In the genomic region with DNA sequence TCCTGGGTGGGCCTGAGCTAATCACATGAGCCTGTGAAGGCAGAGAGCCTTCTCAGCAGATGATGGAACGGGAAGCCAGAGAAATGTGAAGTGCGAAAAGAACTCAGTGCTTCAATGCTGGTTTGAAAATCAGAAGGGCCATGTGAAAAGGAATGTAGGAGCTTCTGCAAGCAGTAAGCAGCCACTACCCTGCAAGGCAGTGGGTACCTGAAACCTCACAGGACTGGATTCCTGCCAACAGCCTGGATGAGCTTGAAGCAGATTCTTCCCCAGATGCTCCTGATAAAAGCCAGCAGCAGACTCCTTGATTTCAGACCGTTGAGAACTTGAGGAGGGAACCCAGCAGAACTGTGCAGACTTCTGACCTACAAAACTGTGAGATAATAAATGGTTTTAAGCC, we compare ENCODE assay signal across 15 cellular contexts.
DNase-seq lines count a peak whose midpoint lies in the region; ATAC-seq and TF ChIP-seq lines count a peak whose summit lies in the region.
"Had no signal": no experiment of that assay in that cellular context is flagged by ENCODE, and none has a peak within 500 bp of the region (broad histone marks: within the 10 kb centered on the region; RNA-seq: fewer than 3 reads in every experiment).

No MANE protein-coding gene starts in this region.

- no peak overlapping the region for H2BK12ac ChIP-seq in mesenchymal stem cell (ENCODE audit: low read length in 2 of 2)

- H3K27me3 ChIP-seq in heart left ventricle (no peaks in the 10 kb centered on the region), SK-N-SH (ENCODE audit: insufficient read depth) (no peaks in the 10 kb centered on the region), mesenchymal stem cell (ENCODE audit: control insufficient read depth in 1 of 2, insufficient read depth in 1 of 2, low read length in 2 of 2) (no peaks in the 10 kb centered on the region), uterus (no peaks in the 10 kb centered on the region)
- H3K27me3 ChIP-seq: neutrophil, tibial nerve had no signal

- ATAC-seq in heart left ventricle (no peak), left ventricle myocardium superior (no peak), HG03571 (IDR thresholded peaks at IDR 0.05; ENCODE audit: unreplicated experiment) (no peak), HG02973 (IDR thresholded peaks at IDR 0.05; ENCODE audit: unreplicated experiment) (no peak)
- ATAC-seq: esophagus mucosa had no signal

- no peak overlapping the region for H3K4ac ChIP-seq in mesenchymal stem cell (ENCODE audit: low read depth in 1 of 2, low read length in 2 of 2)

- TF ChIP-seq EP300 in SK-N-SH (IDR thresholded peaks at IDR 0.05; ENCODE audit: borderline replicate concordance in 1 of 2, low read depth in 1 of 2, low read length in 1 of 2) = no peak

- H3K14ac ChIP-seq in mesenchymal stem cell (ENCODE audit: low read length in 2 of 2) = no peak overlapping the region

- H3K4me2 ChIP-seq in SK-N-SH (no peak overlapping the region), mesenchymal stem cell (ENCODE audit: low read length, poor library complexity, severe bottlenecking) (no peak overlapping the region)

- H3K9ac ChIP-seq in SK-N-SH = no peak overlapping the region
- no peak overlapping the region for H3K9ac ChIP-seq in mesenchymal stem cell (ENCODE audit: low read length)

- H2BK15ac ChIP-seq in mesenchymal stem cell (ENCODE audit: low read depth, poor library complexity, severe bottlenecking) = no peak overlapping the region

- peak overlapping the region in 1 of 2 experiments; percentile 4 for H3K18ac ChIP-seq in mesenchymal stem cell (ENCODE audit: low read depth in 1 of 2, low read length in 2 of 2)

- H3K9me2 ChIP-seq in SK-N-SH = no peaks in the 10 kb centered on the region

- TF ChIP-seq POLR2A in heart left ventricle (IDR thresholded peaks at IDR 0.05) (no peak), uterus (IDR thresholded peaks at IDR 0.05) (no peak)

- POLR2A ChIA-PET in SK-N-SH (lab: Yijun Ruan, JAX) = no interaction called here

- H4K91ac ChIP-seq in mesenchymal stem cell (ENCODE audit: low read length) = no peak overlapping the region

- no peak overlapping the region for H2BK5ac ChIP-seq in mesenchymal stem cell (ENCODE audit: low read depth, low read length, poor library complexity, severe bottlenecking)

- CTCF ChIA-PET in SK-N-SH (lab: Yijun Ruan, JAX) = interaction anchor here (1.0 to 2.3 kb wide), 3 partner anchors 36 to 168 kb away, joined by 3 to 5 read pairs (median 3); no protein-coding TSS in a partner anchor

- H3K79me1 ChIP-seq in mesenchymal stem cell (replicated peaks; ENCODE audit: low read length, poor library complexity, severe bottlenecking) = no peaks in the 10 kb centered on the region

- H3K36me3 ChIP-seq in heart left ventricle (peaks cover 0 to 5% (median 0%) of the 10 kb centered on the region in 9 donors), SK-N-SH (replicated peaks in 1 of 2; ENCODE audit: control insufficient read depth in 1 of 2, insufficient read depth in 2 of 2, low read length in 1 of 2) (no peaks in the 10 kb centered on the region), mesenchymal stem cell (ENCODE audit: control insufficient read depth in 1 of 2, insufficient read depth in 2 of 2, low read depth in 1 of 2, low read length in 2 of 2) (no peaks in the 10 kb centered on the region), uterus (no peaks in the 10 kb centered on the region)
- H3K36me3 ChIP-seq: tibial nerve, WERI-Rb-1 had no signal

- TF ChIP-seq RAD21 in SK-N-SH (IDR thresholded peaks at IDR 0.05; ENCODE audit: low read length) = no peak

- intact Hi-C loops in heart left ventricle (cut with DNase I) (no loop called here), left ventricle myocardium superior (cut with micrococcal nuclease) (no loop called here), uterus (cut with DNase I; ENCODE audit: low total_unique reads) (no loop called here)

- no peaks in the 10 kb centered on the region for H3K79me2 ChIP-seq in SK-N-SH (ENCODE audit: insufficient read depth)

- H3K23ac ChIP-seq in mesenchymal stem cell (ENCODE audit: low read length in 2 of 2) = no peak overlapping the region

- H3K9me3 ChIP-seq in heart left ventricle (no peaks in the 10 kb centered on the region), SK-N-SH (no peaks in the 10 kb centered on the region), mesenchymal stem cell (ENCODE audit: control insufficient read depth, low read length) (no peaks in the 10 kb centered on the region), uterus (no peaks in the 10 kb centered on the region)
- H3K9me3 ChIP-seq: neutrophil, tibial nerve had no signal

- WGBS in heart left ventricle, 4 donors = 34 to 50% (median 36%) methylated on average over 3 of the region's 3 CpGs
- WGBS in SK-N-SH (ENCODE audit: low lambda C conversion rate) = 51% methylated on average over 3 of the region's 3 CpGs
- 66% methylated on average over 3 of the region's 3 CpGs for WGBS in mesenchymal stem cell

- H4K8ac ChIP-seq in mesenchymal stem cell (ENCODE audit: low read length) = no peak overlapping the region

- no peak overlapping the region for H2BK120ac ChIP-seq in mesenchymal stem cell (ENCODE audit: low read depth, low read length)

- DNase-seq in heart left ventricle (no peak), left ventricle myocardium superior (no peak), SK-N-SH (no peak), mesenchymal stem cell (peak; percentile 49), uterus (peak in 1 of 2 donors; percentile 64), DMS53 treated with DMSO at 0.1 percent for 48 hours (lab: John Stamatoyannopoulos, UW; ENCODE audit: unreplicated experiment) (no peak)
- DNase-seq: activated naive CD4-positive, alpha-beta T cell treated with Interleukin-2 at 50 U/mL for 16 hours; NCI-H774; stimulated activated CD4-positive, alpha-beta T cell treated with anti-CD3 and anti-CD28 coated beads, Interleukin-12 subunit alpha, Interleukin-12 subunit beta, amount 100 ng/mL, for 4 hours; WERI-Rb-1 had no signal

- TF ChIP-seq CTCF in heart left ventricle (IDR thresholded peaks at IDR 0.05) = no peak
- no peak for TF ChIP-seq CTCF in SK-N-SH (IDR thresholded peaks at IDR 0.05)
- no peak for TF ChIP-seq CTCF in uterus (IDR thresholded peaks at IDR 0.05)

- H3K4me1 ChIP-seq in heart left ventricle = peaks cover 0 to 77% (median 44%) of the 10 kb centered on the region in 12 donors
- H3K4me1 ChIP-seq in SK-N-SH (ENCODE audit: control insufficient read depth in 1 of 2, insufficient read depth in 2 of 2, low read depth in 1 of 2, low read length in 1 of 2) = peaks cover 11 to 26% of the 10 kb centered on the region in 2 experiments
- no peaks in the 10 kb centered on the region for H3K4me1 ChIP-seq in mesenchymal stem cell (ENCODE audit: control insufficient read depth, insufficient read depth, low read depth, low read length)
- H3K4me1 ChIP-seq in uterus = peaks cover 7 to 8% of the 10 kb centered on the region in 2 donors

- H3F3A ChIP-seq in SK-N-SH (replicated peaks; ENCODE audit: insufficient read depth) = peaks cover 10% of the 10 kb centered on the region

- no peak overlapping the region for H2AFZ ChIP-seq in SK-N-SH (ENCODE audit: low read depth)
- H2AFZ ChIP-seq in mesenchymal stem cell (ENCODE audit: low read depth, low read length) = no peak overlapping the region

- H3K27ac ChIP-seq in heart left ventricle (peak overlapping the region in 10 of 12 donors; percentile 5 to 82 (median 28)), SK-N-SH (ENCODE audit: low read depth in 2 of 2, low read length in 1 of 2) (peak overlapping the region; percentile 74 to 96; a peak in 3 of 4 replicates), mesenchymal stem cell (ENCODE audit: low read length, poor library complexity, severe bottlenecking) (no peak overlapping the region), uterus (peak overlapping the region; percentile 71 to 99)
- H3K27ac ChIP-seq: neutrophil, WERI-Rb-1 had no signal

- H4K20me1 ChIP-seq in SK-N-SH (ENCODE audit: insufficient read depth) = no peaks in the 10 kb centered on the region

- H2AK5ac ChIP-seq in mesenchymal stem cell (ENCODE audit: low read length, severe bottlenecking) = no peak overlapping the region

- H3K4me3 ChIP-seq in heart left ventricle = no peak overlapping the region
- H3K4me3 ChIP-seq in SK-N-SH (ENCODE audit: low read depth in 2 of 2, low read length in 1 of 2) = no peak overlapping the region
- H3K4me3 ChIP-seq in mesenchymal stem cell (ENCODE audit: insufficient read depth in 1 of 2, low read depth in 1 of 2, low read length in 2 of 2) = no peak overlapping the region
- H3K4me3 ChIP-seq in uterus = no peak overlapping the region
- H3K4me3 ChIP-seq: tibial nerve had no signal

TF ChIP-seq in SK-N-SH, 30 proteins besides CTCF, POLR2A, EP300 and RAD21:
- TF ChIP-seq, protein P1, sequence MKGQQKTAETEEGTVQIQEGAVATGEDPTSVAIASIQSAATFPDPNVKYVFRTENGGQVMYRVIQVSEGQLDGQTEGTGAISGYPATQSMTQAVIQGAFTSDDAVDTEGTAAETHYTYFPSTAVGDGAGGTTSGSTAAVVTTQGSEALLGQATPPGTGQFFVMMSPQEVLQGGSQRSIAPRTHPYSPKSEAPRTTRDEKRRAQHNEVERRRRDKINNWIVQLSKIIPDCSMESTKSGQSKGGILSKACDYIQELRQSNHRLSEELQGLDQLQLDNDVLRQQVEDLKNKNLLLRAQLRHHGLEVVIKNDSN (IDR thresholded peaks at IDR 0.05; ENCODE audit: borderline replicate concordance, low read depth) = no peak
- TF ChIP-seq GABPA (IDR thresholded peaks at IDR 0.05; ENCODE audit: low read depth) (no peak), GATA2 (CRISPR knock-in tag; IDR thresholded peaks at IDR 0.05) (0 out of 2 replicates have a peak, but pooled peaks have one; percentile 7), TCF12 (IDR thresholded peaks at IDR 0.05) (peak; percentile 75), NFIC (IDR thresholded peaks at IDR 0.05; ENCODE audit: borderline replicate concordance) (peak; percentile 59; the same call in 1 of the 2 replicates)
